Comparison of ENCODE assay signal across 16 cellular contexts in the genomic region with DNA sequence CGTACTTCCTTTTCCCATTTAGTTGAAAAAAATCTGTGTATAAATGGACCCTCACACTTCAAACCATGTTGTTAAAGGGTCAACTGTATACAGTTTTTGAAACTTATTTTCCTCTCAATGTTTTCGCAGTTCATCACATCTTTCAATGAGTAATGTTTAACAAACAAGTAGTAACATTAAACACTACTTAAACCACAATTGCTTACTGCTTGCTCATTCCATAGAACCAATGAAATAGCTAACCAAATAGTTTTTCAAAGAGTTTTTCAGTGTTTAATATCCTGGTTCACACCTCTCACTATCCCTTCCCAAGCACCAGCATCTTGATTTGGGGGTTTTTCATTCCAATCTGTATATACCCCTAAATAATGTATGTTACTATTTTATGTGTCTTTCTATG. TPM values are rescaled to one million over a fixed set of nuclear protein-coding genes. Genes with fewer than 3 reads are reported as not detected.
A peak's percentile ranks its signal among the peaks of the same experiment; 100 is the strongest.
DNase-seq lines count a peak whose midpoint lies in the region; ATAC-seq and TF ChIP-seq lines count a peak whose summit lies in the region.
"Had no signal": no experiment of that assay in that cellular context is flagged by ENCODE, and none has a peak within 500 bp of the region (broad histone marks: within the 10 kb centered on the region; RNA-seq: fewer than 3 reads in every experiment).

No MANE protein-coding gene starts in this region.

- no peaks in the 10 kb centered on the region for H3K36me3 ChIP-seq in Loucy (ENCODE audit: insufficient read depth, low read length)
- H3K36me3 ChIP-seq in ovary, result no peaks in the 10 kb centered on the region
- H3K36me3 ChIP-seq: HAP-1 had no signal

- H2AFZ ChIP-seq in Loucy (ENCODE audit: low read length), result no peak overlapping the region

- TF ChIP-seq POLR2A in ovary (IDR thresholded peaks at IDR 0.05), result no peak

- DNase-seq in activated naive CD8-positive, alpha-beta T cell treated with anti-CD3 and anti-CD28 coated beads for 36 hours, result no peak
- no peak for DNase-seq in activated naive CD8-positive, alpha-beta T cell treated with anti-CD3 and anti-CD28 coated beads, Interleukin-2, amount 50 U/mL, for 24 hours
- DNase-seq in foreskin keratinocyte (peak in 1 of 2 donors; percentile 13), ovary (no peak)
- no peak for DNase-seq in activated CD4-positive, alpha-beta T cell treated with anti-CD3 and anti-CD28 coated beads, Interleukin-2, amount 10 ng/mL, durations not matched to agents 24 days and 14 days
- DNase-seq: 8988T; AML-193; CD4-positive, CD25-positive, alpha-beta regulatory T cell; DMS 273 treated with DMSO at 0.1 percent for 48 hours; GOT3; HFFc6 had no signal

- no peaks in the 10 kb centered on the region for H3K9me2 ChIP-seq in Loucy (replicated peaks; ENCODE audit: low read depth, low read length)

- TF ChIP-seq CTCF in Loucy (conservative IDR thresholded peaks at IDR 0.05; ENCODE audit: low read length) (no peak), foreskin keratinocyte (conservative IDR thresholded peaks at IDR 0.05) (no peak), ovary (IDR thresholded peaks at IDR 0.05) (no peak)

- no peak overlapping the region for H3K9ac ChIP-seq in Loucy (ENCODE audit: low read depth, low read length, poor library complexity, severe bottlenecking)
- H3K9ac ChIP-seq: BLaER1 treated with 17β-estradiol and CSF1 and Interleukin-3, amounts not matched to agents 10 nM and 100 nM had no signal

- peaks cover 55% of the 10 kb centered on the region for H3K4me1 ChIP-seq in Loucy (ENCODE audit: insufficient read depth, low read length, poor library complexity, severe bottlenecking)
- peaks cover 11% of the 10 kb centered on the region for H3K4me1 ChIP-seq in foreskin keratinocyte
- H3K4me1 ChIP-seq in ovary (ENCODE audit: insufficient read depth), result peaks cover 3% of the 10 kb centered on the region
- H3K4me1 ChIP-seq: BLaER1 treated with 17β-estradiol and CSF1 and Interleukin-3, amounts not matched to agents 10 nM and 100 nM had no signal

- H3K4me2 ChIP-seq in Loucy (ENCODE audit: low read depth, low read length, poor library complexity, severe bottlenecking), result peak overlapping the region; percentile 33
- H3K4me2 ChIP-seq: BLaER1 treated with 17β-estradiol and CSF1 and Interleukin-3, amounts not matched to agents 10 nM and 100 nM had no signal

- no peaks in the 10 kb centered on the region for H3K9me3 Mint-ChIP-seq in activated naive CD8-positive, alpha-beta T cell treated with anti-CD3 and anti-CD28 coated beads for 36 hours
- H3K9me3 Mint-ChIP-seq in activated naive CD8-positive, alpha-beta T cell treated with anti-CD3 and anti-CD28 coated beads, Interleukin-2, amount 50 U/mL, for 24 hours, result peaks cover 3% of the 10 kb centered on the region
- no peaks in the 10 kb centered on the region for H3K9me3 Mint-ChIP-seq in activated CD4-positive, alpha-beta T cell treated with anti-CD3 and anti-CD28 coated beads, Interleukin-2, amount 10 ng/mL, durations not matched to agents 24 days and 14 days
- H3K9me3 Mint-ChIP-seq: CD4-positive, CD25-positive, alpha-beta regulatory T cell; HFFc6 had no signal

- H3F3A ChIP-seq in Loucy (ENCODE audit: low read depth), result no peaks in the 10 kb centered on the region

- H3K4me1 Mint-ChIP-seq in activated naive CD8-positive, alpha-beta T cell treated with anti-CD3 and anti-CD28 coated beads for 36 hours, result peaks cover 62% of the 10 kb centered on the region
- H3K4me1 Mint-ChIP-seq in activated naive CD8-positive, alpha-beta T cell treated with anti-CD3 and anti-CD28 coated beads, Interleukin-2, amount 50 U/mL, for 24 hours, result peaks cover 61% of the 10 kb centered on the region
- peaks cover 33% of the 10 kb centered on the region for H3K4me1 Mint-ChIP-seq in activated CD4-positive, alpha-beta T cell treated with anti-CD3 and anti-CD28 coated beads, Interleukin-2, amount 10 ng/mL, durations not matched to agents 24 days and 14 days

- ATAC-seq in activated naive CD8-positive, alpha-beta T cell treated with anti-CD3 and anti-CD28 coated beads, Interleukin-2, amount 50 U/mL, for 24 hours, result no peak
- ATAC-seq in foreskin keratinocyte, result peak; percentile 42
- ATAC-seq in HG03432 (IDR thresholded peaks at IDR 0.05; ENCODE audit: unreplicated experiment), result no peak

- WGBS in ovary, 3 donors, result 97 to 98% (median 98%) methylated on average over 2 of the region's 2 CpGs

- no peaks in the 10 kb centered on the region for H3K27me3 Mint-ChIP-seq in activated naive CD8-positive, alpha-beta T cell treated with anti-CD3 and anti-CD28 coated beads for 36 hours
- H3K27me3 Mint-ChIP-seq in activated naive CD8-positive, alpha-beta T cell treated with anti-CD3 and anti-CD28 coated beads, Interleukin-2, amount 50 U/mL, for 24 hours, result no peaks in the 10 kb centered on the region
- no peaks in the 10 kb centered on the region for H3K27me3 Mint-ChIP-seq in activated CD4-positive, alpha-beta T cell treated with anti-CD3 and anti-CD28 coated beads, Interleukin-2, amount 10 ng/mL, durations not matched to agents 24 days and 14 days
- H3K27me3 Mint-ChIP-seq: CD4-positive, CD25-positive, alpha-beta regulatory T cell had no signal

- peak overlapping the region; percentile 45 for H3K27ac Mint-ChIP-seq in activated naive CD8-positive, alpha-beta T cell treated with anti-CD3 and anti-CD28 coated beads for 36 hours
- no peak overlapping the region for H3K27ac Mint-ChIP-seq in activated naive CD8-positive, alpha-beta T cell treated with anti-CD3 and anti-CD28 coated beads, Interleukin-2, amount 50 U/mL, for 24 hours
- H3K27ac Mint-ChIP-seq in activated CD4-positive, alpha-beta T cell treated with anti-CD3 and anti-CD28 coated beads, Interleukin-2, amount 10 ng/mL, durations not matched to agents 24 days and 14 days, result no peak overlapping the region
- H3K27ac Mint-ChIP-seq: CD4-positive, CD25-positive, alpha-beta regulatory T cell; HFFc6 had no signal

- no peaks in the 10 kb centered on the region for H3K27me3 ChIP-seq in Loucy (ENCODE audit: insufficient read depth, low read length, poor library complexity, severe bottlenecking)
- H3K27me3 ChIP-seq in foreskin keratinocyte, result no peaks in the 10 kb centered on the region
- H3K27me3 ChIP-seq in ovary, result no peaks in the 10 kb centered on the region
- H3K27me3 ChIP-seq: BLaER1 treated with 17β-estradiol and CSF1 and Interleukin-3, amounts not matched to agents 10 nM and 100 nM had no signal

- peaks cover 95% of the 10 kb centered on the region for H4K20me1 ChIP-seq in Loucy (ENCODE audit: insufficient read depth, low read length, poor library complexity, severe bottlenecking)

- H3K4me3 ChIP-seq in Loucy (ENCODE audit: low read length, poor library complexity, severe bottlenecking), result no peak overlapping the region
- no peak overlapping the region for H3K4me3 ChIP-seq in ovary
- H3K4me3 ChIP-seq: BLaER1 treated with 17β-estradiol and CSF1 and Interleukin-3, amounts not matched to agents 10 nM and 100 nM; HAP-1 had no signal

- no peak for TF ChIP-seq EP300 in ovary (IDR thresholded peaks at IDR 0.05)

- peaks cover 23% of the 10 kb centered on the region for H3K36me3 Mint-ChIP-seq in activated naive CD8-positive, alpha-beta T cell treated with anti-CD3 and anti-CD28 coated beads for 36 hours
- peaks cover 29% of the 10 kb centered on the region for H3K36me3 Mint-ChIP-seq in activated naive CD8-positive, alpha-beta T cell treated with anti-CD3 and anti-CD28 coated beads, Interleukin-2, amount 50 U/mL, for 24 hours (ENCODE audit: low read depth)
- H3K36me3 Mint-ChIP-seq in activated CD4-positive, alpha-beta T cell treated with anti-CD3 and anti-CD28 coated beads, Interleukin-2, amount 10 ng/mL, durations not matched to agents 24 days and 14 days (ENCODE audit: low read depth), result peaks cover 21% of the 10 kb centered on the region

- H3K4me3 Mint-ChIP-seq in activated naive CD8-positive, alpha-beta T cell treated with anti-CD3 and anti-CD28 coated beads for 36 hours, result no peak overlapping the region
- no peak overlapping the region for H3K4me3 Mint-ChIP-seq in activated naive CD8-positive, alpha-beta T cell treated with anti-CD3 and anti-CD28 coated beads, Interleukin-2, amount 50 U/mL, for 24 hours
- no peak overlapping the region for H3K4me3 Mint-ChIP-seq in activated CD4-positive, alpha-beta T cell treated with anti-CD3 and anti-CD28 coated beads, Interleukin-2, amount 10 ng/mL, durations not matched to agents 24 days and 14 days
- H3K4me3 Mint-ChIP-seq: CD4-positive, CD25-positive, alpha-beta regulatory T cell; HFFc6 had no signal

- no peaks in the 10 kb centered on the region for H3K9me3 ChIP-seq in Loucy (ENCODE audit: insufficient read depth, low read depth, low read length)
- no peaks in the 10 kb centered on the region for H3K9me3 ChIP-seq in ovary
- H3K9me3 ChIP-seq: HAP-1 had no signal

- intact Hi-C loops in activated CD4-positive, alpha-beta T cell treated with anti-CD3 and anti-CD28 coated beads, Interleukin-2, amount 10 ng/mL, durations not matched to agents 24 days and 14 days (cut with micrococcal nuclease), result loop anchor here (10.0 kb wide), 1 partner anchor 286 kb away; no protein-coding TSS in a partner anchor
- intact Hi-C loops in ovary (cut with DNase I), result loop anchor here in 1 of 4 donors (10.0 kb wide), 1 partner anchor 304 kb away; the partner anchor contains the start of gene DLX6

- H3K79me2 ChIP-seq in Loucy (ENCODE audit: insufficient read depth, low read length), result peaks cover 97% of the 10 kb centered on the region

- H3K27ac ChIP-seq in foreskin keratinocyte, result no peak overlapping the region
- H3K27ac ChIP-seq in ovary, result no peak overlapping the region
- H3K27ac ChIP-seq: BLaER1 treated with 17β-estradiol and CSF1 and Interleukin-3, amounts not matched to agents 10 nM and 100 nM; HL-60 had no signal

RNA-seq across cellular contexts. Expression of gene SEM1, which starts 9.1 kb away (rescaled TPM):
- total RNA-seq in activated naive CD8-positive, alpha-beta T cell treated with anti-CD3 and anti-CD28 coated beads for 36 hours, result 10 to 100 TPM; 35.9 to 42.6 TPM
- total RNA-seq in foreskin keratinocyte, result 157 and 207 TPM in 2 replicates
- polyA plus RNA-seq in foreskin keratinocyte, result 394 and 436 TPM in 2 replicates
- 41.5 and 43.8 TPM in 2 replicates for total RNA-seq in activated CD4-positive, alpha-beta T cell treated with anti-CD3 and anti-CD28 coated beads, Interleukin-2, amount 10 ng/mL, durations not matched to agents 24 days and 14 days
- 10 to 100 TPM; 20.5 to 50.6 (median 45.2) TPM for total RNA-seq in ovary
- polyA plus RNA-seq in ovary, result 100 to 1,000 TPM in 1 of 2 donors, 10 to 100 TPM in 1; 73.4 to 308 TPM
